ENCODE assay signal across 9 cellular contexts in the genomic region with DNA sequence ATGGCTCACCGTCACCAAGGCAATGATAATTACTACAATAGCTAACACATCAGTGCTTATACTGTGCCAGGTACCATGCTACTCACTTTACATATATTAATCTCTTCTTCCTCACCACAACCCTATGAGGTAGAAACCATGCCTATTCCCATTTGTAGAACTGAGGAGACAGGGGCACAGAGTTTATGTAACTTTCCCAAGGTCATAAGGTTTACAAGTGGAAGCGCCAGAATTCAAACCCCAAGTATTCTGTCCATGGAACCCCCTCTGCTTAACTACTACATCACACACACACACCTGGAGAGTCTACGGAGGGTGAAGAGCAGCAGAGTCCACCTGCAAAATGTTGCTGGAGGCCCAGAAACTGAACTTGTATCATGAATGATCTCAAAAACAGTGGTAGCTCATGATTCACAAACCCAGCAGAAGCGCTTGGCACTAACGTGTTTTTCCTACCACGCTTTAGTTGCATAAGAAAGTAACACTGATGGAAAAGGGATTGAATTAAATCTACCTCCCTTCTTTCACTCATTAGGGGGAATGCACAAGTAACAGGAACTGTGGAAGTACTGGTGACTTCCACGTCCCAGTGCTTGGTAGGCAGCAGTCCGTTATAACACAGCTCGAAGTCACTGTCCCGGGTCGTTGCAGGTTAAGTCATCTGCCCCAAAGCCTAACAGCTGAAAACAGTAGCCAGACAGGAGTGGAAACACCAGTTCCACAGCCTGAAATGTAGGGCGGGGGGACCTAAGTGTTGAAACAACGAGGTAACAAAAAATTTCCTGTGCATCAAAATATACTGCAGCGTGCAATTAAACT. TPM values are rescaled to one million over a fixed set of nuclear protein-coding genes. Genes with fewer than 3 reads are reported as not detected.
DNase-seq lines count a peak whose midpoint lies in the region; ATAC-seq, FAIRE-seq and TF ChIP-seq lines count a peak whose summit lies in the region.
"Had no signal": no experiment of that assay in that cellular context is flagged by ENCODE, and none has a peak within 500 bp of the region (broad histone marks: within the 10 kb centered on the region; RNA-seq: fewer than 3 reads in every experiment).

No MANE protein-coding gene starts in this region.

- H3K36me3 ChIP-seq in A673 (ENCODE audit: insufficient read depth, low read length, poor library complexity, severe bottlenecking) = no peaks in the 10 kb centered on the region
- H3K36me3 ChIP-seq in HAP-1 (replicated peaks) = no peaks in the 10 kb centered on the region
- no peaks in the 10 kb centered on the region for H3K36me3 ChIP-seq in adipocyte (ENCODE audit: control insufficient read depth, insufficient read depth, low read length, severe bottlenecking)
- peaks cover 0 to 12% of the 10 kb centered on the region in 2 experiments; a peak in 1 of 5 replicates for H3K36me3 ChIP-seq in HepG2 (replicated peaks in 1 of 2; ENCODE audit: control insufficient read depth in 1 of 2, insufficient read depth in 2 of 2, low read length in 2 of 2)

- H3K79me2 ChIP-seq in HepG2 (ENCODE audit: insufficient read depth, low read length) = peaks cover 72% of the 10 kb centered on the region

- H3K9me3 ChIP-seq in A673 (ENCODE audit: low read depth, low read length, poor library complexity, severe bottlenecking) = no peaks in the 10 kb centered on the region
- H3K9me3 ChIP-seq in HAP-1 = no peaks in the 10 kb centered on the region
- no peaks in the 10 kb centered on the region for H3K9me3 ChIP-seq in adipocyte (ENCODE audit: control insufficient read depth, low read length)
- H3K9me3 ChIP-seq in HepG2 (ENCODE audit: low read length) = no peaks in the 10 kb centered on the region

- POLR2A ChIA-PET in A673 (lab: Charles Lee; ENCODE audit: low non-redundant PET) = no interaction called here
- POLR2A ChIA-PET in HepG2 (lab: Yijun Ruan, JAX) = interaction anchor here (1.4 to 4.9 kb wide), 5 partner anchors 10 to 86 kb away, joined by 3 to 48 read pairs (median 7); no protein-coding TSS in a partner anchor

- H4K20me1 ChIP-seq in HepG2 (ENCODE audit: insufficient read depth, low read length) = peaks cover 59% of the 10 kb centered on the region

- in situ Hi-C loops in HAP-1 (cut with MboI; ENCODE audit: low sequenced_read_pairs) = loop anchor here (10.0 kb wide), 1 partner anchor 106 kb away; no protein-coding TSS in a partner anchor
- in situ Hi-C loops in HepG2 (cut with HindIII; ENCODE audit: extremely low pct_ligation_motif_present, low pct_unique_long_range_greater_than_20kb) = no loop called here

- TF ChIP-seq POLR2A in HepG2 (IDR thresholded peaks at IDR 0.05; ENCODE audit: insufficient read depth in 1 of 2, low read depth in 2 of 2, low read length in 2 of 2) = peak in 1 of 2 experiments; percentile 43; a peak in 1 of 4 replicates

- no peak for TF ChIP-seq RAD21 in HepG2 (CRISPR knock-in tag; IDR thresholded peaks at IDR 0.05)

- DNase-seq in A673 (ENCODE audit: low spot score) = no peak
- peak; percentile 4 to 29 for DNase-seq in HAP-1 (ENCODE audit: low spot score in 2 of 2)
- DNase-seq in adipocyte (ENCODE audit: low read depth) = no peak
- no peak for DNase-seq in HepG2 (ENCODE audit: low spot score)
- DNase-seq in cerebellum (ENCODE audit: low spot score) = no peak
- DNase-seq in GM19239 (ENCODE audit: insufficient read length, low spot score) = no peak
- DNase-seq in germinal center (ENCODE audit: low spot score) = no peak
- DNase-seq in stimulated activated CD4-positive, alpha-beta T cell treated with anti-CD3 and anti-CD28 coated beads, Interleukin-2, amount 100 ng/mL, for 48 hours = no peak

- ATAC-seq in HepG2 = no peak

- 2% methylated on average over 14 of the region's 14 CpGs for WGBS in HepG2 (ENCODE audit: low lambda C conversion rate)

- peak overlapping the region; percentile 94 for H3K4me2 ChIP-seq in HepG2 (ENCODE audit: low read depth, low read length)

- intact Hi-C loops in A673 (cut with micrococcal nuclease; ENCODE audit: unreplicated experiment) = loop anchor here (5.0 kb wide), 1 partner anchor 109 kb away; no protein-coding TSS in a partner anchor
- intact Hi-C loops in HepG2 (cut with micrococcal nuclease; ENCODE audit: unreplicated experiment) = loop anchor here (10.0 kb wide), 1 partner anchor 96 kb away; no protein-coding TSS in a partner anchor

- peaks cover 8% of the 10 kb centered on the region for H3K4me1 ChIP-seq in A673 (ENCODE audit: insufficient read depth, low read length, poor library complexity, severe bottlenecking)
- H3K4me1 ChIP-seq in HAP-1 = peaks cover 20% of the 10 kb centered on the region
- H3K4me1 ChIP-seq in adipocyte (ENCODE audit: control insufficient read depth, insufficient read depth, low read length) = peaks cover 24% of the 10 kb centered on the region
- peaks cover 58% of the 10 kb centered on the region for H3K4me1 ChIP-seq in HepG2 (ENCODE audit: insufficient read depth, low read length)

- BruUV-seq in A673 (replicated peaks; lab: Mats Ljungman, UMichigan) (TSS peak; percentile 22), HepG2 (replicated peaks; lab: Mats Ljungman, UMichigan) (no TSS peak)

- no peak overlapping the region for H2AFZ ChIP-seq in HepG2 (ENCODE audit: low read length)

- TF ChIP-seq EP300 in HepG2 (IDR thresholded peaks at IDR 0.05; ENCODE audit: low read depth in 2 of 2, low read length in 2 of 2) (no peak), HepG2 (CRISPR knock-in tag; IDR thresholded peaks at IDR 0.05; ENCODE audit: borderline replicate concordance) (no peak; the same call in 1 of the 2 replicates)

- TF ChIP-seq CTCF in A673 (conservative IDR thresholded peaks at IDR 0.05; ENCODE audit: low read depth, low read length) (no peak), HepG2 (CRISPR knock-in tag; IDR thresholded peaks at IDR 0.05) (no peak)

- CTCF ChIA-PET in A673 (lab: Charles Lee) (no interaction called here), HepG2 (lab: Yijun Ruan, JAX; ENCODE audit: low intra/inter-chr PET ratio, low total read pairs) (no interaction called here)

- FAIRE-seq in HepG2 (lab: Jason Lieb, UNC) (no peak), GM19239 (lab: Jason Lieb, UNC) (no peak)

- H3K9ac ChIP-seq in adipocyte (ENCODE audit: low read length) (peak overlapping the region; percentile 7), HepG2 (ENCODE audit: insufficient read depth, low read depth, low read length) (peak overlapping the region; percentile 82)

- no peak overlapping the region for H3K4me3 ChIP-seq in A673 (ENCODE audit: low read depth, low read length, poor library complexity, severe bottlenecking)
- H3K4me3 ChIP-seq in HAP-1 = peak overlapping the region; percentile 21
- H3K4me3 ChIP-seq in adipocyte (ENCODE audit: low read length) = peak overlapping the region; percentile 74
- H3K4me3 ChIP-seq in HepG2 (replicated peaks in 1 of 3; ENCODE audit: insufficient read depth in 1 of 3, low read depth in 2 of 3, low read length in 3 of 3) = peak overlapping the region; percentile 62 to 84 (median 82)

- H3K27ac ChIP-seq in A673 (ENCODE audit: low read depth, low read length, poor library complexity, severe bottlenecking) = no peak overlapping the region
- H3K27ac ChIP-seq in HepG2 (ENCODE audit: extremely low read length, insufficient read depth, low read length) = peak overlapping the region; percentile 56
- H3K27ac ChIP-seq: SK-N-MC had no signal

- H3K27me3 ChIP-seq in A673 (replicated peaks; ENCODE audit: insufficient read depth, low read depth, low read length, poor library complexity) (no peaks in the 10 kb centered on the region), HAP-1 (ENCODE audit: low read depth) (no peaks in the 10 kb centered on the region), adipocyte (replicated peaks; ENCODE audit: control insufficient read depth, insufficient read depth, low read length) (no peaks in the 10 kb centered on the region), HepG2 (ENCODE audit: control insufficient read depth in 1 of 2, insufficient read depth in 2 of 2, low read length in 2 of 2) (no peaks in the 10 kb centered on the region; a peak in 1 of 5 replicates)

TF ChIP-seq in HepG2, 621 proteins besides CTCF, POLR2A, EP300 and RAD21 (continues in another document):
- TF ChIP-seq TARDBP (CRISPR knock-in tag; IDR thresholded peaks at IDR 0.05) (0 out of 2 replicates have a peak, but pooled peaks have one; percentile 1), ATF7 (IDR thresholded peaks at IDR 0.05) (no peak), ATF7 (CRISPR knock-in tag; IDR thresholded peaks at IDR 0.05) (no peak), ETV5 (CRISPR knock-in tag; IDR thresholded peaks at IDR 0.05; ENCODE audit: borderline replicate concordance) (no peak), MEF2D (CRISPR knock-in tag; IDR thresholded peaks at IDR 0.05) (peak; percentile 18; the same call in 1 of the 2 replicates), ZKSCAN8 (CRISPR knock-in tag; IDR thresholded peaks at IDR 0.05; ENCODE audit: borderline replicate concordance) (no peak), ZNF232 (CRISPR knock-in tag; IDR thresholded peaks at IDR 0.05; ENCODE audit: borderline replicate concordance) (0 out of 2 replicates have a peak, but pooled peaks have one; percentile 33)

RNA-seq across cellular contexts. Expression of gene ITPR2, which starts 2.0 kb away (rescaled TPM):
- 22.6 and 27.3 TPM in 2 replicates for total RNA-seq in A673 (2021)
- 77.6 and 81.9 TPM in 2 replicates for total RNA-seq in HepG2 (2016; rRNA removed; fragmentation: Illumina TruSeq; extraction: Trizol)
- 59.0 and 66.4 TPM in 2 replicates for total RNA-seq in HepG2 (2016; cell fraction: cytosol; rRNA removed; fragmentation: Illumina TruSeq; extraction: Trizol; ENCODE audit: low read depth)
- 71.0 and 73.8 TPM in 2 replicates for total RNA-seq in HepG2 (2016; cell fraction: insoluble cytoplasmic fraction; rRNA removed; fragmentation: Illumina TruSeq; extraction: Trizol)
- total RNA-seq in HepG2 (2016; cell fraction: membrane; rRNA removed; fragmentation: Illumina TruSeq; extraction: Trizol) = 62.7 and 81.8 TPM in 2 replicates
- total RNA-seq in HepG2 (2016; cell fraction: nucleus; rRNA removed; fragmentation: Illumina TruSeq; extraction: Trizol) = 194 and 200 TPM in 2 replicates
- 24.6 and 31.9 TPM in 2 replicates for polyA plus RNA-seq in HepG2 (2011; rRNA removed)
- 13.5 and 20.5 TPM in 2 replicates for polyA plus RNA-seq in HepG2 (2011; cell fraction: cytosol; rRNA removed)
- 39.1 and 45.5 TPM in 2 replicates for polyA plus RNA-seq in HepG2 (2011; cell fraction: nucleus; rRNA removed)
- 36.3 and 47.9 TPM in 2 replicates for polyA plus RNA-seq in HepG2 (2012)
- polyA plus RNA-seq in HepG2 (2016; cell fraction: cytosol; fragmentation: Illumina TruSeq; extraction: Trizol; ENCODE audit: low read depth) = 1.3 TPM in 2 replicates
- 25.7 and 26.0 TPM in 2 replicates for polyA plus RNA-seq in HepG2 (2016; cell fraction: insoluble cytoplasmic fraction; fragmentation: Illumina TruSeq; extraction: Trizol; ENCODE audit: low read depth)
- 2.3 and 2.9 TPM in 2 replicates for polyA plus RNA-seq in HepG2 (2016; cell fraction: membrane; fragmentation: Illumina TruSeq; extraction: Trizol; ENCODE audit: low read depth)
- 31.0 and 34.9 TPM in 2 replicates for polyA plus RNA-seq in HepG2 (2016; cell fraction: nucleus; fragmentation: Illumina TruSeq; extraction: Trizol; ENCODE audit: insufficient read depth, low read depth)
- polyA minus RNA-seq in HepG2 (2011; rRNA and poly(A)+ RNA removed; ENCODE audit: low replicate concordance) = 18.0 and 90.0 TPM in 2 replicates
- polyA minus RNA-seq in HepG2 (2011; cell fraction: cytosol; rRNA and poly(A)+ RNA removed) = 91.7 and 111 TPM in 2 replicates
- polyA minus RNA-seq in HepG2 (2011; cell fraction: nucleus; rRNA and poly(A)+ RNA removed) = 640 and 673 TPM in 2 replicates
- 38.6 TPM for total RNA-seq in cerebellum

Comparison
In these comparisons a context has a peak if more than half of its experiments do, and no peak if none do; other contexts are left out.
1. DNase-seq: peak in HAP-1 (2 of 2); none in A673 (single experiment), adipocyte (single experiment), HepG2 (single experiment), cerebellum (single experiment), GM19239 (single experiment), germinal center (single experiment) and stimulated activated CD4-positive, alpha-beta T cell treated with anti-CD3 and anti-CD28 coated beads, Interleukin-2, amount 100 ng/mL, for 48 hours (0 of 2).